In the genomic region with DNA sequence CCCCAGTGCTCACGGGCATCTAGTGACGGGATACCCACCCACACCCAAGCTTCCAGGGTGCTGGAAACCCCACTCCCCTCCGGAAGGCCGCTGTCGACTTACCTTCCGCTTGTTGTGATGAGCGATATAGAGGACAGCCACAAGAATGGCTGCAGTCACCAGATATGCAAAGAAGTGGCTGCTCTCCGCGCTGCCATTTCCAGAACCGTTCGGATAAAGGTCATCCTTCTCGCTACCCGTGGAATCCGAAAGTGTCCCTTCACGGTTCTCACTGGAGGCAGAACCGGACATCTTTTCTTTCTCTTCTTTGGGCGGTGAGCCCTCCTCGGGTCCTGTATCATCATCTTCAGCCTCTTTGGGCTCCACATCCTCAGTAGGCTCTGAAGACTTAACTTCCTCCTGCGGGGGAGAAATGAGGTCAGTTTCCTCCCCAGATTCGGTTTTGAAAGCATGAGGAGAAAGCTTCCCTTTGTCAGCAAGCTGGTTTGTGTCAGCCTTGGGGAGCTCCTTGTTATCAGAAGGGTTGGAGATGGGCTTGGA, we compare ENCODE assay signal across 8 cellular contexts. TPM values are rescaled to one million over a fixed set of nuclear protein-coding genes. Genes with fewer than 3 reads are reported as not detected.
DNase-seq lines count a peak whose midpoint lies in the region; ATAC-seq and TF ChIP-seq lines count a peak whose summit lies in the region.

No MANE protein-coding gene starts in this region.

- no peak for ATAC-seq in psoas muscle
- ATAC-seq in HG03521 (IDR thresholded peaks at IDR 0.05; ENCODE audit: unreplicated experiment): no peak

- DNase-seq in GM03348 (ENCODE audit: low spot score) (peak; percentile 24), H7 (no peak), NCI-H526 (lab: John Stamatoyannopoulos, UW) (peak; percentile 19 to 63), activated T-cell treated with anti-CD3 and anti-CD28 coated beads for 24 hours (ENCODE audit: low read depth) (peak; percentile 26), fibroblast of peridontal ligament (ENCODE audit: extremely low read depth) (peak; percentile 28), psoas muscle (no peak), NCI-H187 treated with DMSO at 0.1 percent for 48 hours (lab: John Stamatoyannopoulos, UW) (no peak)

- peak overlapping the region; percentile 82 for H3K4me3 ChIP-seq in H7 (ENCODE audit: insufficient read depth, low read depth, low read length)
- H3K4me3 ChIP-seq in psoas muscle: peak overlapping the region; percentile 89

- WGBS in psoas muscle, 3 donors: 13 to 22% (median 19%) methylated on average over 20 of the region's 20 CpGs

- H3K36me3 ChIP-seq in H7 (replicated peaks; ENCODE audit: control insufficient read depth, insufficient read depth, low read length) (peaks cover 12% of the 10 kb centered on the region), psoas muscle (ENCODE audit: insufficient read depth in 1 of 2, low read depth in 1 of 2) (peaks cover 4 to 34% of the 10 kb centered on the region in 2 donors)

- H3K4me1 ChIP-seq in psoas muscle: peaks cover 30% of the 10 kb centered on the region

- H3K27me3 ChIP-seq in H7 (ENCODE audit: control insufficient read depth, insufficient read depth, low read length): no peaks in the 10 kb centered on the region
- H3K27me3 ChIP-seq in psoas muscle (ENCODE audit: insufficient read depth in 3 of 3, low read length in 2 of 3): no peaks in the 10 kb centered on the region

- peak overlapping the region; percentile 99 for H3K27ac ChIP-seq in psoas muscle

- intact Hi-C loops in psoas muscle (cut with DNase I): no loop called here

- TF ChIP-seq CTCF in psoas muscle (IDR thresholded peaks at IDR 0.05): no peak

- no peaks in the 10 kb centered on the region for H3K9me3 ChIP-seq in psoas muscle

RNA-seq across cellular contexts. Expression of gene TGOLN2, which starts 1.3 kb away (rescaled TPM):
- total RNA-seq in H7 (2014; rRNA removed; shearing (Covaris generic)): 33.0 and 37.0 TPM in 2 replicates
- 10 to 100 TPM; 35.0 to 43.0 (median 36.9) TPM for total RNA-seq in psoas muscle
- 10 to 100 TPM; 14.3 to 51.7 (median 21.9) TPM for polyA plus RNA-seq in psoas muscle

RNA-seq across cellular contexts. Expression of gene RETSAT, which starts 27.9 kb away (rescaled TPM):
- total RNA-seq in H7 (2014; rRNA removed; shearing (Covaris generic)): 18.5 and 29.6 TPM in 2 replicates
- total RNA-seq in psoas muscle: 100 to 1,000 TPM in 1 of 4 donors, 10 to 100 TPM in 3; 28.3 to 115 (median 63.3) TPM
- polyA plus RNA-seq in psoas muscle: 10 to 100 TPM; 36.9 to 74.3 (median 45.6) TPM

RNA-seq across cellular contexts. Expression of gene ELMOD3, which starts 28.1 kb away (rescaled TPM):
- total RNA-seq in H7 (2014; rRNA removed; shearing (Covaris generic)): 11.3 and 11.5 TPM in 2 replicates
- 10 to 100 TPM; 16.0 to 19.2 (median 17.6) TPM for total RNA-seq in psoas muscle
- 10 to 100 TPM; 17.2 to 33.2 (median 20.4) TPM for polyA plus RNA-seq in psoas muscle

Comparison
In these comparisons a context has a peak if more than half of its experiments do, and no peak if none do; other contexts are left out.
1. DNase-seq: peak in GM03348 (single experiment), NCI-H526 (2 of 2), activated T-cell treated with anti-CD3 and anti-CD28 coated beads for 24 hours (single experiment) and fibroblast of peridontal ligament (single experiment); none in H7 (single experiment), psoas muscle (0 of 2) and NCI-H187 treated with DMSO at 0.1 percent for 48 hours (single experiment).